13 cellular contexts compared by ENCODE assay signal in the genomic region with DNA sequence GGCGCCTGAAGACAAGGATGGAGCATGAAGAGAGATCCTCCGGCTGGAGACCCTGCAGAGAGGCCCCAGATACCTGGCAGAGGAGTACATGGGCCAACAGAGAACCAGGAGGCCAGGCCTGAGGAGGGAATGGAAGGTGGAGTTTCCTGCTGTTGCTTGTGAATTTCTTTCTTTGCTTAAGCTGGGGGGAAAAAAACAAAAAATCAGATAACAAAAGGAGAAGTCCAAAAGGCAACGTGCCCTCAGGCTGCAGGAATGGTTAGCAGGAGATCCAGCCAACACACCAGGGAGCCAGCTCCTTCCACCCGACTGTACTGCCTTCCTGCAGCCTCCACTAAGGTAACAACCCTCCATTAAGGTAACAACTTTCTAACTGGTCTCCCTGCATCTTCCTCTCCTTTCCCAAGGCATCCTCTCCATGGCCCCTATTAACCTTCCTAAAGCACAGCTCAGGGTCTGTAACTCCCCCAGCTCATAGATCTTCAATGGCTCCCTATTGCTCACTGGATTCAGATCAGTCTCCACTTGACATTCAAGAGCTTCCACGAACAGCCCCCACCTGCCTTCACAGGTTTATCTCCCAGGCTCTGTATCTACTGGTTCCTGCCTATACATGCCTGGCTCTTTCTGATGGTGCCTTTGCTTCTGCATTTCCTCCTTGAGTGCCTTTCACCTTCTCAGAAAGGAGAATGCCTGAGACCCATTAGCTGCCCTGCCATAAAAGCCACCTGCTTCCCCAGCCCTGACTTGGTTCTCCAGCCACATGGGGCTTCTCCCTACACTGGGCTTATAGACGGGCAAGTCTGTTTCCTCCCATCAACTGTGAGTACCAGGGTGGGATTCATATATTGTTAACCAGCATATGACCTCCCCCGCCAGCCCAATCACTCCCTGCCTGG. TPM values are rescaled to one million over a fixed set of nuclear protein-coding genes. Genes with fewer than 3 reads are reported as not detected.
DNase-seq lines count a peak whose midpoint lies in the region; ATAC-seq, FAIRE-seq and TF ChIP-seq lines count a peak whose summit lies in the region.
"Had no signal": no experiment of that assay in that cellular context is flagged by ENCODE, and none has a peak within 500 bp of the region (broad histone marks: within the 10 kb centered on the region; RNA-seq: fewer than 3 reads in every experiment).

No MANE protein-coding gene starts in this region.

- TF ChIP-seq CTCF in bronchial epithelial cell (IDR thresholded peaks at IDR 0.05; ENCODE audit: insufficient read depth, low read length, severe bottlenecking): no peak
- TF ChIP-seq CTCF in pancreas (IDR thresholded peaks at IDR 0.05): no peak
- TF ChIP-seq CTCF in uterus (IDR thresholded peaks at IDR 0.05): no peak
- no peak for TF ChIP-seq CTCF in MCF 10A (IDR thresholded peaks at IDR 0.05; ENCODE audit: unreplicated experiment)
- no peak for TF ChIP-seq CTCF in upper lobe of right lung (IDR thresholded peaks at IDR 0.05)

- CTCF ChIA-PET in MCF 10A (lab: Yijun Ruan, JAX): interaction anchor here (0.5 to 5.1 kb wide), 8 partner anchors 9 to 208 kb away, joined by 3 to 44 read pairs (median 4); no protein-coding TSS in a partner anchor

- TF ChIP-seq POLR2A in uterus (IDR thresholded peaks at IDR 0.05): no peak

- no peaks in the 10 kb centered on the region for H3K9me3 Mint-ChIP-seq in MCF 10A (ENCODE audit: unreplicated experiment)
- H3K9me3 Mint-ChIP-seq: activated T-helper 17 cell treated with anti-CD3 and anti-CD28 coated beads, Interleukin-2, amount 50 U/mL, for 72 hours had no signal

- intact Hi-C loops in pancreas (cut with DNase I) (no loop called here), uterus (cut with DNase I; ENCODE audit: low total_unique reads) (no loop called here), MCF 10A (cut with micrococcal nuclease) (no loop called here), upper lobe of right lung (cut with DNase I) (no loop called here)

- peaks cover 5% of the 10 kb centered on the region for H3K27me3 ChIP-seq in bronchial epithelial cell (ENCODE audit: control insufficient read depth, insufficient read depth, low read length)
- no peaks in the 10 kb centered on the region for H3K27me3 ChIP-seq in pancreas
- H3K27me3 ChIP-seq in uterus: no peaks in the 10 kb centered on the region
- H3K27me3 ChIP-seq in upper lobe of right lung: no peaks in the 10 kb centered on the region

- FAIRE-seq in bronchial epithelial cell (lab: Jason Lieb, UNC): no peak
- no peak for FAIRE-seq in pancreas (lab: Jason Lieb, UNC)

- H3K4me1 ChIP-seq in pancreas (peaks cover 0 to 16% (median 13%) of the 10 kb centered on the region in 3 donors), uterus (no peaks in the 10 kb centered on the region), upper lobe of right lung (peaks cover 13% of the 10 kb centered on the region)

- no peak overlapping the region for H3K4me3 Mint-ChIP-seq in MCF 10A (ENCODE audit: unreplicated experiment)

- POLR2A ChIA-PET in MCF 10A (lab: Yijun Ruan, JAX): interaction anchor here (0.5 to 1.5 kb wide), 5 partner anchors 12 to 461 kb away, joined by 3 read pairs; a partner anchor contains a TSS

- H3K36me3 ChIP-seq in bronchial epithelial cell (ENCODE audit: control insufficient read depth, insufficient read depth, low read length) (no peaks in the 10 kb centered on the region), pancreas (no peaks in the 10 kb centered on the region), uterus (no peaks in the 10 kb centered on the region), upper lobe of right lung (no peaks in the 10 kb centered on the region)
- H3K36me3 ChIP-seq: thyroid gland had no signal

- peaks cover 22% of the 10 kb centered on the region for H3K27me3 Mint-ChIP-seq in MCF 10A (ENCODE audit: insufficient read depth, unreplicated experiment)

- H3K27ac Mint-ChIP-seq in MCF 10A (ENCODE audit: low read depth, unreplicated experiment): no peak overlapping the region
- H3K27ac Mint-ChIP-seq: activated T-helper 17 cell treated with anti-CD3 and anti-CD28 coated beads, Interleukin-2, amount 50 U/mL, for 72 hours had no signal

- DNase-seq in NCI-H82 (lab: John Stamatoyannopoulos, UW) (peak; percentile 73), NCI-H82 treated with DMSO at 0.1 percent for 48 hours (lab: John Stamatoyannopoulos, UW; ENCODE audit: unreplicated experiment) (no peak), MV-4-11 (lab: John Stamatoyannopoulos, UW) (peak; percentile 42), bronchial epithelial cell (ENCODE audit: low read depth) (peak; percentile 42), pancreas (peak in 3 of 6 donors; percentile 40 to 63 (median 47)), uterus (no peak), MCF 10A (ENCODE audit: unreplicated experiment) (no peak), upper lobe of right lung (no peak)
- DNase-seq: activated CD4-positive, alpha-beta T cell treated with anti-CD3 and anti-CD28 coated beads for 4 hours; NCI-H774; thyroid gland had no signal

- peaks cover 18% of the 10 kb centered on the region for H3K4me1 Mint-ChIP-seq in MCF 10A (ENCODE audit: insufficient read depth, unreplicated experiment)

- WGBS in pancreas, 2 donors: 32 to 42% methylated on average over 7 of the region's 7 CpGs

- no peaks in the 10 kb centered on the region for H3K36me3 Mint-ChIP-seq in MCF 10A (ENCODE audit: insufficient read depth, unreplicated experiment)

- no peak overlapping the region for H3K4me3 ChIP-seq in bronchial epithelial cell (ENCODE audit: low read depth, low read length)
- peak overlapping the region in 2 of 4 donors; percentile 36 to 46 for H3K4me3 ChIP-seq in pancreas
- no peak overlapping the region for H3K4me3 ChIP-seq in uterus
- H3K4me3 ChIP-seq in upper lobe of right lung: no peak overlapping the region
- H3K4me3 ChIP-seq: thyroid gland had no signal

- H3K27ac ChIP-seq in pancreas: peak overlapping the region; percentile 27 to 63 (median 45)
- no peak overlapping the region for H3K27ac ChIP-seq in uterus
- H3K27ac ChIP-seq in upper lobe of right lung: no peak overlapping the region
- H3K27ac ChIP-seq: thyroid gland had no signal

- peak; percentile 42 to 72 (median 58) for ATAC-seq in pancreas
- ATAC-seq in upper lobe of right lung: no peak
- ATAC-seq: activated T-helper 17 cell treated with anti-CD3 and anti-CD28 coated beads, Interleukin-2, amount 50 U/mL, for 72 hours had no signal

- H3K9me3 ChIP-seq in pancreas (no peaks in the 10 kb centered on the region), uterus (no peaks in the 10 kb centered on the region), upper lobe of right lung (no peaks in the 10 kb centered on the region)
- H3K9me3 ChIP-seq: thyroid gland had no signal

- no TSS peak for BruUV-seq in MCF 10A (replicated peaks; lab: Mats Ljungman, UMichigan)

RNA-seq across cellular contexts. Expression of a gene that starts 0.7 kb away (rescaled TPM):
- total RNA-seq in bronchial epithelial cell (not detected in 2 replicates), pancreas (under 1 TPM in 4 of 6 donors, not detected in 2; 0.31 to 0.87 (median 0.72) TPM), uterus (not detected), MCF 10A (2022) (not detected in 2 replicates), upper lobe of right lung (not detected)
- 1 to 10 TPM in 1 of 2 donors, not detected in 1; 1.0 TPM for polyA plus RNA-seq in pancreas
- total RNA-seq: activated T-helper 17 cell treated with anti-CD3 and anti-CD28 coated beads, Interleukin-2, amount 50 U/mL, for 72 hours; fibroblast of lung; thyroid gland had no signal
- polyA plus RNA-seq: fibroblast of lung had no signal

RNA-seq across cellular contexts. Expression of a gene that starts 15.2 kb away (rescaled TPM):
- total RNA-seq in bronchial epithelial cell (under 0.01 TPM in 2 replicates), pancreas (1 to 10 TPM in 5 of 6 donors, under 1 TPM in 1; 0.88 to 5.6 (median 1.8) TPM), uterus (10 to 100 TPM in 3 of 4 donors, 1 to 10 TPM in 1; 3.3 to 45.1 (median 21.5) TPM), MCF 10A (2022) (0.22 and 0.61 TPM in 2 replicates), upper lobe of right lung (14.4 TPM)
- 1 to 10 TPM; 1.8 to 4.0 TPM for polyA plus RNA-seq in pancreas

RNA-seq across cellular contexts. Expression of a gene that starts 30.8 kb away (rescaled TPM):
- total RNA-seq in bronchial epithelial cell (4.7 and 4.9 TPM in 2 replicates), pancreas (1 to 10 TPM; 1.8 to 3.3 (median 2.4) TPM), uterus (10 to 100 TPM in 2 of 4 donors, 1 to 10 TPM in 2; 5.6 to 23.3 (median 8.4) TPM), MCF 10A (2022) (6.6 and 7.7 TPM in 2 replicates), upper lobe of right lung (27.5 TPM)
- 1 to 10 TPM; 6.5 to 6.8 TPM for polyA plus RNA-seq in pancreas

RNA-seq across cellular contexts. Expression of a gene that starts 33.4 kb away (rescaled TPM):
- 2,288 and 3,067 TPM in 2 replicates for total RNA-seq in bronchial epithelial cell
- 1,000 to 10,000 TPM in 3 of 6 donors, 100 to 1,000 TPM in 3; 925 to 1,465 (median 1,055) TPM for total RNA-seq in pancreas
- polyA plus RNA-seq in pancreas: 1,000 to 10,000 TPM; 1,688 to 1,714 TPM
- total RNA-seq in uterus: 1,000 to 10,000 TPM; 1,469 to 5,936 (median 3,528) TPM
- total RNA-seq in MCF 10A (2022): 3,055 and 3,511 TPM in 2 replicates
- total RNA-seq in upper lobe of right lung: 1,449 TPM

RNA-seq across cellular contexts. Expression of a gene that starts 59.1 kb away (rescaled TPM):
- total RNA-seq in bronchial epithelial cell (not detected in 2 replicates), pancreas (under 1 TPM in 3 of 6 donors, not detected in 3; 0.08 to 0.12 (median 0.09) TPM), uterus (10 to 100 TPM in 1 of 4 donors, 1 to 10 TPM in 2, under 1 TPM in 1; 0.59 to 14.4 (median 1.1) TPM), MCF 10A (2022) (0.47 and 1.2 TPM in 2 replicates), upper lobe of right lung (0.46 TPM)
- under 1 TPM; 0.07 to 0.11 TPM for polyA plus RNA-seq in pancreas
- total RNA-seq: activated T-helper 17 cell treated with anti-CD3 and anti-CD28 coated beads, Interleukin-2, amount 50 U/mL, for 72 hours; fibroblast of lung; thyroid gland had no signal

Comparison
In these comparisons a context has a peak if more than half of its experiments do, and no peak if none do; other contexts are left out.
1. DNase-seq: peak in NCI-H82 (single experiment), MV-4-11 (single experiment) and bronchial epithelial cell (single experiment); none in NCI-H82 treated with DMSO at 0.1 percent for 48 hours (single experiment), uterus (0 of 2), MCF 10A (single experiment) and upper lobe of right lung (single experiment).
2. H3K27ac ChIP-seq: peak in pancreas (4 of 4); none in uterus (0 of 2) and upper lobe of right lung (single experiment).